19 cellular contexts compared by ENCODE assay signal in genomic region chr6:111367393-111368088, GRCh38.
A peak's percentile ranks its signal among the peaks of the same experiment; 100 is the strongest.
DNase-seq lines count a peak whose midpoint lies in the region; ATAC-seq and TF ChIP-seq lines count a peak whose summit lies in the region.
"Had no signal": no experiment of that assay in that cellular context is flagged by ENCODE, and none has a peak within 500 bp of the region (broad histone marks: within the 10 kb centered on the region; RNA-seq: fewer than 3 reads in every experiment).

No MANE protein-coding gene starts in this region.

- ATAC-seq in GM18508 (IDR thresholded peaks at IDR 0.05; ENCODE audit: insufficient read depth, unreplicated experiment) (peak; percentile 59), GM19468 (IDR thresholded peaks at IDR 0.05; ENCODE audit: extremely low read depth, unreplicated experiment) (peak; percentile 38), GM21367 (IDR thresholded peaks at IDR 0.05; ENCODE audit: unreplicated experiment) (no peak)
- ATAC-seq: activated T-cell treated with anti-CD3 and anti-CD28 coated beads, Interleukin-2, amount 50 U/mL, for 4 hours had no signal

- in situ Hi-C loops in GM13977 (cut with MboI; ENCODE audit: low pct_unique_long_range_greater_than_20kb, low sequenced_read_pairs, unreplicated experiment) = no loop called here

- DNase-seq in Jurkat, Clone E6-1 (ENCODE audit: low read depth, low spot score) = peak; percentile 14
- DNase-seq in fibroblast of the aortic adventitia (ENCODE audit: low read depth) = peak; percentile 93
- no peak for DNase-seq in GM13977 (ENCODE audit: low spot score)
- DNase-seq in DMS53 (lab: John Stamatoyannopoulos, UW) = no peak
- no peak for DNase-seq in activated CD4-positive, CD25-positive, alpha-beta regulatory T cell treated with anti-CD3 and anti-CD28 coated beads, Interleukin-2, amount 50 U/mL, for 72 hours
- DNase-seq: activated T-cell treated with anti-CD3 and anti-CD28 coated beads, Interleukin-2, amount 50 U/mL, for 4 hours; dermis blood vessel endothelial cell; GOT3; Karpas-422; left ventricle myocardium inferior; NCI-H1694; NCI-H510A; nephron progenitor cell; PC-9; trophoblast cell; WERI-Rb-1 had no signal

- TF ChIP-seq CTCF in fibroblast of the aortic adventitia (IDR thresholded peaks at IDR 0.05; ENCODE audit: insufficient read depth, low read length) (no peak), GM13977 (IDR thresholded peaks at IDR 0.05; ENCODE audit: extremely low read depth, insufficient read depth, missing control alignments) (no peak)

- H3K4me3 ChIP-seq in Jurkat, Clone E6-1 (ENCODE audit: low read length) = no peak overlapping the region
- H3K4me3 ChIP-seq in fibroblast of the aortic adventitia (ENCODE audit: low read depth, low read length) = no peak overlapping the region
- H3K4me3 ChIP-seq: left ventricle myocardium inferior, PC-9 had no signal

Comparison
In these comparisons a context has a peak if more than half of its experiments do, and no peak if none do; other contexts are left out.
1. DNase-seq: peak in Jurkat, Clone E6-1 (single experiment) and fibroblast of the aortic adventitia (single experiment); none in GM13977 (single experiment), DMS53 (single experiment) and activated CD4-positive, CD25-positive, alpha-beta regulatory T cell treated with anti-CD3 and anti-CD28 coated beads, Interleukin-2, amount 50 U/mL, for 72 hours (single experiment).